12 cellular contexts compared by ENCODE assay signal in the genomic region with DNA sequence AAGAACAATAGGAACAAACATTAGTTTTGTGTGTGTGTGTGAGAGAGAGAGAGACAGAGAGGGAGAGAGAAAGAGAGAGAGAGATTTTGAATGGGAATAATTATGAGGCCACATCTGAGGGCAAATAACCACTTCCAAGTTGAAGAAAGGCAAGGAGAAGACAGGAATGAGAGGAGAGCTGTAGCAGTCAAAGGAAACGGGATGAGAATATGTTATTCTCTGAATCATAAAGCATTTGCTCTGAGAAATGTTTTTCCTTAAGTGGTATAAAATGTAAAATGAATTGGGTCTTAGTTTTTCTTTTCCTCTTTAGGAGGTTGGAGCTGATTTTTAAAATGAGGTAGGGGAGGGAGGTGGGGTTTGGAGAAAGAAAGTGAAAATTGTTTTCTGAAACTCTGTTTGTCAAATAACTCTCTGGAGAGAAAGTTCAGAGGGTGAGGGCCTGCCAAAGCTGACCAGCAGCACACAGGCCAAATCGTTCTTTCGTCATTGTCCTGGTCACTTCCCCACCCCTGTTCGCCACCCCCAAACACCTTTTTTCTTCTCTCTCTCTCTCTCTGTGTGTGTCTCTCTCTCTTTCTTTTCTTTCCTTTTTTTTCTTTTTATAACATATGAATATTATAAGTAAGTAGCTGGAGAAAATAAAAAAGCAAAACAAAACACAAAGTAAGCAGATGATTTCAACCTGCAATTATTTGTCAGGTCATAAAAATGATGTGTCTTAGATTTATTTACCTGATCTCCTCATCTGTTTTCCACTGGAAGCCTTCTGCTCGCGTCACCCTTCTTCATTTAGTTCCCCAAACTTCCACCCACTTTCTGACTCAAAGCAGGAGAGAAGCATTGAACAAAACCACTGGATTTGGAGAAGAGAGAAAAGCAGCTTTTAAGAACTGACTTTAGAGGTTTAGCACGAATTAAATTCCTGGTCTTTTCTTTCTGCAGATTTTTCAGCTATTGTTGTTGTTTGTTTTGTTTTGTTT.
DNase-seq lines count a peak whose midpoint lies in the region; ATAC-seq and TF ChIP-seq lines count a peak whose summit lies in the region.
"Had no signal": no experiment of that assay in that cellular context is flagged by ENCODE, and none has a peak within 500 bp of the region (broad histone marks: within the 10 kb centered on the region; RNA-seq: fewer than 3 reads in every experiment).

No MANE protein-coding gene starts in this region.

- H3K4me1 ChIP-seq in right lobe of liver: peaks cover 0 to 68% (median 14%) of the 10 kb centered on the region in 4 donors
- peaks cover 36% of the 10 kb centered on the region for H3K4me1 ChIP-seq in suprapubic skin

- 0 out of 2 replicates have a peak, but pooled peaks cover 5% of the 10 kb centered on the region for H3K36me3 Mint-ChIP-seq in HFFc6 (ENCODE audit: low read depth)

- peak overlapping the region in 58 of 59 donors; percentile 5 to 95 (median 82) for H3K27ac ChIP-seq in dorsolateral prefrontal cortex
- H3K27ac ChIP-seq in right lobe of liver: peak overlapping the region; percentile 68 to 93 (median 90)
- peak overlapping the region; percentile 83 for H3K27ac ChIP-seq in suprapubic skin

- DNase-seq in HFFc6 (peak; percentile 64), dorsolateral prefrontal cortex (no peak), right lobe of liver (peak; percentile 53 to 83 (median 79)), suprapubic skin (ENCODE audit: low spot score in 2 of 2) (no peak), hepatic stellate cell (ENCODE audit: low spot score) (no peak), D341Med (ENCODE audit: low spot score) (no peak)
- no peak for DNase-seq in effector CD4-positive, alpha-beta T cell
- DNase-seq: activated effector memory CD4-positive, alpha-beta T cell treated with anti-CD3 and anti-CD28 coated beads, Interleukin-2, amount 50 U/mL, for 16 hours; GOT3; mesendoderm; NCI-H1105 treated with DMSO at 0.1 percent for 48 hours had no signal

- no peak overlapping the region for H3K4me3 ChIP-seq in dorsolateral prefrontal cortex
- H3K4me3 ChIP-seq in right lobe of liver: no peak overlapping the region
- no peak overlapping the region for H3K4me3 ChIP-seq in suprapubic skin

- TF ChIP-seq POLR2A in right lobe of liver (IDR thresholded peaks at IDR 0.05): no peak
- TF ChIP-seq POLR2A in suprapubic skin (IDR thresholded peaks at IDR 0.05): no peak

- ATAC-seq in right lobe of liver (peak; percentile 79 to 94 (median 88)), HG02759 (IDR thresholded peaks at IDR 0.05; ENCODE audit: unreplicated experiment) (no peak)

- H3K27me3 ChIP-seq in dorsolateral prefrontal cortex (no peaks in the 10 kb centered on the region), right lobe of liver (no peaks in the 10 kb centered on the region), suprapubic skin (no peaks in the 10 kb centered on the region)

- no peak for TF ChIP-seq CTCF in HFFc6 (IDR thresholded peaks at IDR 0.05)
- TF ChIP-seq CTCF in dorsolateral prefrontal cortex (IDR thresholded peaks at IDR 0.05 in 54 of 56, conservative IDR thresholded peaks at IDR 0.05 in 2 of 56; ENCODE audit: low read depth in 1 of 56, partially characterized antibody in 56 of 56): no peak
- no peak for TF ChIP-seq CTCF in right lobe of liver (IDR thresholded peaks at IDR 0.05)
- no peak for TF ChIP-seq CTCF in suprapubic skin (IDR thresholded peaks at IDR 0.05)

- H3K36me3 ChIP-seq in right lobe of liver: no peaks in the 10 kb centered on the region
- H3K36me3 ChIP-seq in suprapubic skin: no peaks in the 10 kb centered on the region

- no peaks in the 10 kb centered on the region for H3K9me3 Mint-ChIP-seq in HFFc6

- no peak for TF ChIP-seq EP300 in suprapubic skin (IDR thresholded peaks at IDR 0.05)

- no peak overlapping the region for H3K27ac Mint-ChIP-seq in HFFc6

- intact Hi-C loops in dorsolateral prefrontal cortex (cut with DNase I) (loop anchor here (5.0 to 10.0 kb wide), 5 partner anchors 110 to 688 kb away; a partner anchor contains a TSS), right lobe of liver (cut with DNase I) (no loop called here)

- no peaks in the 10 kb centered on the region for H3K9me3 ChIP-seq in right lobe of liver
- no peaks in the 10 kb centered on the region for H3K9me3 ChIP-seq in suprapubic skin

- H3K4me3 Mint-ChIP-seq in HFFc6: no peak overlapping the region

- H3K27me3 Mint-ChIP-seq in HFFc6 (ENCODE audit: insufficient read depth): no peaks in the 10 kb centered on the region; the same call in none of the 2 replicates

- WGBS in right lobe of liver (ENCODE audit: insufficient coverage, low coverage, low lambda C conversion rate, missing lambda C conversion rate): 16% methylated on average over 7 of the region's 7 CpGs
- WGBS in suprapubic skin: 51% methylated on average over 7 of the region's 7 CpGs

- peaks cover 15% of the 10 kb centered on the region for H3K4me1 Mint-ChIP-seq in HFFc6 (ENCODE audit: low read depth)

Comparison
In these comparisons a context has a peak if more than half of its experiments do, and no peak if none do; other contexts are left out.
1. DNase-seq: peak in HFFc6 (single experiment) and right lobe of liver (3 of 3); none in dorsolateral prefrontal cortex (0 of 10), suprapubic skin (0 of 2), hepatic stellate cell (single experiment), D341Med (single experiment) and effector CD4-positive, alpha-beta T cell (single experiment).
2. intact Hi-C loops: an anchor here in dorsolateral prefrontal cortex (5.0 to 10.0 kb wide); none called in right lobe of liver.
3. Peak in every context shown above with its lines, with median percentiles within 50 percentile points of each other: H3K27ac ChIP-seq.